ENCODE assay signal across 1 cellular context in the genomic region with DNA sequence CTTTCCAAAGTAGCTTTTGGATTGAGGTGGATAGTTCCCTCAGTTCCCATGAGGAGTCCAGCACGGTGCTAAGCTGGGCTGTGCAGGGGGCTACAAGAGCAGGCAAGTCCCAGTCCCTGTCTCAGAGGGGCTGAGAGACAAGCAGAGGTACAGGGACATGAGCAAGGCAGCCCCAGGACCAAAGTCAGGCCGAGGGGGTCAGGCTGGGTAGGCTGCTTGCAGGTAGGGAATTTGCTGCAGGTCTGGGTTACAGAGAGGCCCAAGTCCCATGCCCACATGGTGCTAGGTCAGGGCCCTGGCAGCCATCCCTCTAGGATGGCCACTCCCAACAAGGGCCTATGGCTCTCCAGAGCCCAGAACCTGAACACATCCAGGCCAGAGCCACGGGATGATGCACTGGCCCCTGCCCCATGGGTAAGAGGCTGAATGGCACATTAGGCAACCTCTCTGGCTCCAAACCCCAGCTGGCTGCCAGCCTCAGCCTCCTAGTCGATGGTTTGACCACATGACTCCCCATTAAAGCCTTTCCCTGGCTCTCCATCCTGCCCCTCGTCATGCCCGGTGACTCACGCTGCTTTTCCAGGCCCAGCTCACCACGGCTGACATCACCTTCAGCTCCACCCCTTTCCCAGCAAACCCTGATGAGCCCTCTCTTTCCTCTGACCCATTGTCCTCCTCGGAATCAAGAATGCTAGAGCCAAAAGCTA.
TF ChIP-seq lines count a peak whose summit lies in the region.

No MANE protein-coding gene starts in this region.

TF ChIP-seq in K562, 482 proteins besides CTCF, POLR2A, EP300 and RAD21 (continued from another document):
- TF ChIP-seq, protein P1, sequence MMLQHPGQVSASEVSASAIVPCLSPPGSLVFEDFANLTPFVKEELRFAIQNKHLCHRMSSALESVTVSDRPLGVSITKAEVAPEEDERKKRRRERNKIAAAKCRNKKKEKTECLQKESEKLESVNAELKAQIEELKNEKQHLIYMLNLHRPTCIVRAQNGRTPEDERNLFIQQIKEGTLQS (IDR thresholded peaks at IDR 0.05): peak; percentile 94
- TF ChIP-seq, protein P1 (CRISPR knock-in tag; conservative IDR thresholded peaks at IDR 0.05): no peak
- no peak for TF ChIP-seq XRCC5 (IDR thresholded peaks at IDR 0.05; ENCODE audit: low read depth, low read length)
TF ChIP-seq in K562: peak in this region for 12.
